Comparison of ENCODE assay signal across 34 cellular contexts in the genomic region with DNA sequence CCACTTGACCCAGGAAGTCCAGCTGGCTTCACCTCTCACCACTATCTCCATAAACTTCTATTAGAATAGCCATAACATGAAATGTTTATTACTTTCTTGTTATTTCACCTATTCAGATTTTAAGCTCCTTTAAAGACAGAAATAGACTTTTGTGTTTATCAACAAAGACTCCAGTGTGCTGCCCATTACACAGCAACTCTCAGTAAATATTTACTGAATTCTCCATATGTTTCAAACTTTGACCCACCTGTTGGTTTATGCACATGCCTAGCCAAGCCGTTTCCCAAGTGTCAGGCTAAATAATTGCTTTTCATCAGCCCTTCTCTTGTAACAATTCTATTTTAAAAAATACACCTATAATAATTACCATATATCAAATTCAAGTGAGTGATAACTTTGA.
"Had no signal": no experiment of that assay in that cellular context is flagged by ENCODE, and none has a peak within 500 bp of the region (broad histone marks: within the 10 kb centered on the region; RNA-seq: fewer than 3 reads in every experiment).

No MANE protein-coding gene starts in this region.

- DNase-seq: Karpas-422, Kasumi-1, KG1, MG63, MM.1S, MV-4-11, NCI-H1048, NCI-H1092, NCI-H1092 treated with DMSO at 0.1 percent for 48 hours, NCI-H1105, NCI-H1105 treated with DMSO at 0.1 percent for 48 hours, NCI-H1417 treated with DMSO at 0.1 percent for 48 hours, NCI-H1436, NCI-H1436 treated with DMSO at 0.1 percent for 48 hours, NCI-H146, NCI-H1694, NCI-H1694 treated with DMSO at 0.1 percent for 48 hours, NCI-H187, NCI-H187 treated with DMSO at 0.1 percent for 48 hours, NCI-H1930, NCI-H2029, NCI-H2029 treated with DMSO at 0.1 percent for 48 hours, NCI-H2081, NCI-H2081 treated with DMSO at 0.1 percent for 48 hours, NCI-H2107, NCI-H2171, NCI-H2171 treated with DMSO at 0.1 percent for 48 hours, NCI-H2227 treated with DMSO at 0.1 percent for 48 hours, NCI-H226, NCI-H345, NCI-H446, NCI-H446 treated with DMSO at 0.1 percent for 48 hours, NCI-H510A had no signal

- H3K27me3 ChIP-seq: MG63 had no signal

- H3K36me3 ChIP-seq: MG63 had no signal

- H3K27ac ChIP-seq: KMS-11 had no signal

- H3K4me2 ChIP-seq: KMS-11 had no signal

- H3K9me3 ChIP-seq: MG63 had no signal

- H3K9ac ChIP-seq: KMS-11 had no signal

- H3K4me3 ChIP-seq: MG63 had no signal
